Comparison of ENCODE assay signal across 8 cellular contexts in the genomic region with DNA sequence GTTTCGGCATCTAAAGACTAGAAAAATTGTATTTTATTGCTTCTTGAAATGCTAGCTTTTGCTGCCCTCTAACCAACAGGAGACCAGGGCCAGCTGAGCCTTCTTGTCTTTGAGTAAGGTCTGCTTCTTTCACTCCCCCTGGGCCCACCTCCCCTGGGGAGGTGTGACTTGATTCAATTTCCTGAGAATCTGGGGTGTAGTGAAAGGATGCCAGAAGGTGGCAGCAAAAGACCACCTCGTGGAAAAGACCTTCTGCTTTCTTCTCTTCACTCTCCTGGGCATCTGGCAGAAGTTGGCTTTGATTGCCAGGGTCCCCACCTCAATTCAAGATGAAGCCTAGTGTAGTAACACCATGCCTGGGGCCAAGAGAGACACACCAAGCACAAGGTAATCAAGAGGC.
DNase-seq lines count a peak whose midpoint lies in the region; ATAC-seq, FAIRE-seq and TF ChIP-seq lines count a peak whose summit lies in the region.

No MANE protein-coding gene starts in this region.

- no peaks in the 10 kb centered on the region for H3K9me3 ChIP-seq in CD4-positive, alpha-beta T cell (ENCODE audit: control insufficient read depth, low read length)
- no peaks in the 10 kb centered on the region for H3K9me3 ChIP-seq in K562 (replicated peaks; ENCODE audit: control insufficient read depth, insufficient read depth, low read depth, low read length)

- no peak overlapping the region for H2AFZ ChIP-seq in K562 (ENCODE audit: low read depth, low read length)

- ATAC-seq in CD4-positive, alpha-beta T cell (ENCODE audit: poor library complexity): no peak
- peak; percentile 66; the same call in 2 of the 3 replicates for ATAC-seq in K562
- ATAC-seq in HG03460 (IDR thresholded peaks at IDR 0.05; ENCODE audit: unreplicated experiment): no peak

- no peak overlapping the region for H3K27ac ChIP-seq in CD4-positive, alpha-beta T cell (ENCODE audit: low read depth, low read length)
- H3K27ac ChIP-seq in K562 (ENCODE audit: extremely low read depth, low read depth, low read length): no peak overlapping the region

- no peaks in the 10 kb centered on the region for H4K20me1 ChIP-seq in K562 (replicated peaks; ENCODE audit: control insufficient read depth, insufficient read depth, low read length)

- H3K4me3 ChIP-seq in K562: no peak overlapping the region

- H3K27ac Mint-ChIP-seq in CD4-positive, alpha-beta T cell: no peak overlapping the region

- CTCF ChIA-PET in CD4-positive, alpha-beta T cell (lab: Charles Lee): no interaction called here
- CTCF ChIA-PET in K562 (lab: Yijun Ruan, JAX; ENCODE audit: low intra/inter-chr PET ratio): interaction anchor here (1.5 kb wide), 1 partner anchor 191 kb away, joined by 6 read pairs; no protein-coding TSS in a partner anchor

- FAIRE-seq in K562 (lab: Jason Lieb, UNC): no peak

- H3K36me3 Mint-ChIP-seq in CD4-positive, alpha-beta T cell (ENCODE audit: low read depth): no peaks in the 10 kb centered on the region

- TF ChIP-seq POLR2A in K562 (conservative IDR thresholded peaks at IDR 0.05): no peak

- H3K4me1 Mint-ChIP-seq in CD4-positive, alpha-beta T cell (ENCODE audit: low read depth): no peaks in the 10 kb centered on the region

- no peaks in the 10 kb centered on the region for H3K36me3 ChIP-seq in K562 (ENCODE audit: control insufficient read depth, insufficient read depth, low read length)

- no peak overlapping the region for H3K4me2 ChIP-seq in K562 (ENCODE audit: insufficient read depth, low read length)

- no peaks in the 10 kb centered on the region for H3K27me3 Mint-ChIP-seq in CD4-positive, alpha-beta T cell

- intact Hi-C loops in CD4-positive, alpha-beta T cell (cut with DNase I, micrococcal nuclease): loop anchor here (1.0 to 10.0 kb wide), 8 partner anchors 191 to 2005 kb away; no protein-coding TSS in a partner anchor
- intact Hi-C loops in K562 (cut with micrococcal nuclease): loop anchor here (1.0 to 10.0 kb wide), 5 partner anchors 85 to 2005 kb away; no protein-coding TSS in a partner anchor

- 25% methylated on average over 2 of the region's 2 CpGs for WGBS in K562 (ENCODE audit: insufficient coverage, low coverage, missing lambda C conversion rate)

- in situ Hi-C loops in K562 (cut with MboI): loop anchor here (10.0 to 25.0 kb wide), 2 partner anchors 185 to 1772 kb away; no protein-coding TSS in a partner anchor

- TF ChIP-seq CTCF in CD4-positive, alpha-beta T cell (IDR thresholded peaks at IDR 0.05): no peak
- peak; percentile 49 to 64 (median 50) for TF ChIP-seq CTCF in K562 (IDR thresholded peaks at IDR 0.05 in 2 of 3, conservative IDR thresholded peaks at IDR 0.05 in 1 of 3; ENCODE audit: insufficient read depth in 2 of 3, low read depth in 1 of 3, low read length in 3 of 3)

- TF ChIP-seq RAD21 in K562 (CRISPR knock-in tag; conservative IDR thresholded peaks at IDR 0.05 in 1 of 2, IDR thresholded peaks at IDR 0.05 in 1 of 2): peak; percentile 67 to 69

- BruUV-seq in K562 (replicated peaks; lab: Mats Ljungman, UMichigan): no TSS peak

- no peaks in the 10 kb centered on the region; a peak in 1 of 5 replicates for H3K4me1 ChIP-seq in K562 (replicated peaks in 1 of 2; ENCODE audit: control insufficient read depth in 2 of 2, insufficient read depth in 2 of 2, low read length in 2 of 2)

- H3K27me3 ChIP-seq in CD4-positive, alpha-beta T cell (ENCODE audit: control insufficient read depth, insufficient read depth, low read length): no peaks in the 10 kb centered on the region
- H3K27me3 ChIP-seq in K562 (ENCODE audit: control insufficient read depth in 2 of 2, insufficient read depth in 2 of 2, low read length in 2 of 2): no peaks in the 10 kb centered on the region

- no peak overlapping the region for H3K4me3 Mint-ChIP-seq in CD4-positive, alpha-beta T cell

- no peaks in the 10 kb centered on the region for H3K79me2 ChIP-seq in K562 (ENCODE audit: control insufficient read depth, insufficient read depth, low read length)

- POLR2A ChIA-PET in CD4-positive, alpha-beta T cell (lab: Charles Lee): no interaction called here
- POLR2A ChIA-PET in K562 (lab: Yijun Ruan, JAX): no interaction called here

- peak in 8 of 10 experiments; percentile 0 to 33 (median 2) for DNase-seq in CD4-positive, alpha-beta T cell
- peak; percentile 30 for DNase-seq in HT1080 (ENCODE audit: low read depth)
- peak; percentile 1 for DNase-seq in SHP77 treated with DMSO at 0.1 percent for 48 hours (lab: John Stamatoyannopoulos, UW)
- DNase-seq in K562 (ENCODE audit: extremely low read depth in 1 of 4, low spot score in 3 of 4): peak; percentile 8 to 20 (median 11)
- DNase-seq in iris pigment epithelial cell (ENCODE audit: low read depth): peak; percentile 29
- peak; percentile 11 for DNase-seq in stimulated activated CD4-positive, alpha-beta T cell treated with anti-CD3 and anti-CD28 coated beads, Interleukin-4, amount 100 ng/mL, for 24 hours
- DNase-seq in NCI-H187 (lab: John Stamatoyannopoulos, UW): no peak

- no peak overlapping the region for H3K9ac ChIP-seq in K562 (ENCODE audit: insufficient read depth in 1 of 2, low read depth in 2 of 2, low read length in 2 of 2)

- H3K9me3 Mint-ChIP-seq in CD4-positive, alpha-beta T cell: no peaks in the 10 kb centered on the region

- TF ChIP-seq EP300 in K562 (IDR thresholded peaks at IDR 0.05; ENCODE audit: low read length): no peak

- no peaks in the 10 kb centered on the region for H3K9me1 ChIP-seq in K562 (ENCODE audit: control insufficient read depth, insufficient read depth, low read length)

TF ChIP-seq in K562, 482 proteins besides CTCF, POLR2A, EP300 and RAD21:
- TF ChIP-seq, protein P1, sequence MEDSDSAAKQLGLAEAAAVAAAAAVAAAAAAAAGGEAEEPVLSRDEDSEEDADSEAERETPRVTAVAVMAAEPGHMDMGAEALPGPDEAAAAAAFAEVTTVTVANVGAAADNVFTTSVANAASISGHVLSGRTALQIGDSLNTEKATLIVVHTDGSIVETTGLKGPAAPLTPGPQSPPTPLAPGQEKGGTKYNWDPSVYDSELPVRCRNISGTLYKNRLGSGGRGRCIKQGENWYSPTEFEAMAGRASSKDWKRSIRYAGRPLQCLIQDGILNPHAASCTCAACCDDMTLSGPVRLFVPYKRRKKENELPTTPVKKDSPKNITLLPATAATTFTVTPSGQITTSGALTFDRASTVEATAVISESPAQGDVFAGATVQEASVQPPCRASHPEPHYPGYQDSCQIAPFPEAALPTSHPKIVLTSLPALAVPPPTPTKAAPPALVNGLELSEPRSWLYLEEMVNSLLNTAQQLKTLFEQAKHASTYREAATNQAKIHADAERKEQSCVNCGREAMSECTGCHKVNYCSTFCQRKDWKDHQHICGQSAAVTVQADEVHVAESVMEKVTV (CRISPR knock-in tag; IDR thresholded peaks at IDR 0.05): peak; percentile 54
- TF ChIP-seq ARID1B (IDR thresholded peaks at IDR 0.05) (no peak), TCF7 (IDR thresholded peaks at IDR 0.05; ENCODE audit: borderline replicate concordance) (no peak), SMC3 (conservative IDR thresholded peaks at IDR 0.05; ENCODE audit: insufficient read depth, low read depth, low read length) (peak; percentile 42; the same call in 1 of the 2 replicates), STAG1 (CRISPR knock-in tag; IDR thresholded peaks at IDR 0.05; ENCODE audit: borderline replicate concordance) (peak; percentile 29; the same call in 1 of the 2 replicates)
TF ChIP-seq in K562: peak in this region for 3.

Comparison
In these comparisons a context has a peak if more than half of its experiments do, and no peak if none do; other contexts are left out.
1. DNase-seq: peak in CD4-positive, alpha-beta T cell (8 of 10), HT1080 (single experiment), SHP77 treated with DMSO at 0.1 percent for 48 hours (single experiment), K562 (4 of 4), iris pigment epithelial cell (single experiment) and stimulated activated CD4-positive, alpha-beta T cell treated with anti-CD3 and anti-CD28 coated beads, Interleukin-4, amount 100 ng/mL, for 24 hours (single experiment); none in NCI-H187 (0 of 2).